In genomic region chr5:2887401-2888348, GRCh38 we compare ENCODE assay signal across 25 cellular contexts.
A peak's percentile ranks its signal among the peaks of the same experiment; 100 is the strongest.
DNase-seq lines count a peak whose midpoint lies in the region; TF ChIP-seq lines count a peak whose summit lies in the region.
"Had no signal": no experiment of that assay in that cellular context is flagged by ENCODE, and none has a peak within 500 bp of the region (broad histone marks: within the 10 kb centered on the region; RNA-seq: fewer than 3 reads in every experiment).

No MANE protein-coding gene starts in this region.

- no peak overlapping the region for H2BK120ac ChIP-seq in neuronal stem cell (ENCODE audit: low read depth, low read length)

- intact Hi-C loops in stomach (cut with DNase I; ENCODE audit: low total_unique reads): no loop called here
- intact Hi-C loops in esophagus squamous epithelium (cut with DNase I): no loop called here

- H3K9me3 ChIP-seq in neuronal stem cell (replicated peaks in 1 of 2; ENCODE audit: control insufficient read depth in 2 of 2, insufficient read depth in 1 of 2, low read depth in 1 of 2, low read length in 2 of 2) (peaks cover 0 to 9% of the 10 kb centered on the region in 2 donors), stomach (no peaks in the 10 kb centered on the region), esophagus squamous epithelium (no peaks in the 10 kb centered on the region)
- H3K9me3 ChIP-seq: Peyer's patch, tibial nerve had no signal

- no peak for TF ChIP-seq CTCF in coronary artery (IDR thresholded peaks at IDR 0.05)
- no peak for TF ChIP-seq CTCF in stomach (IDR thresholded peaks at IDR 0.05)
- no peak for TF ChIP-seq CTCF in esophagus squamous epithelium (IDR thresholded peaks at IDR 0.05)

- no peak overlapping the region for H3K4ac ChIP-seq in neuronal stem cell (ENCODE audit: low read length)

- no CpG with 5 or more reads among the region's 10 CpGs for WGBS in neuronal stem cell (ENCODE audit: extremely low coverage in 2 of 2, insufficient read length in 2 of 2, insufficient replicate concordance in 1 of 2), 2 donors
- 70 to 76% (median 74%) methylated on average over 9 to 10 of the region's 10 CpGs for WGBS in stomach, 5 donors
- WGBS in esophagus squamous epithelium, 2 donors: 58 to 72% methylated on average over 7 to 8 of the region's 10 CpGs

- no peak overlapping the region for H3K4me3 ChIP-seq in coronary artery
- no peak overlapping the region for H3K4me3 ChIP-seq in neuronal stem cell (ENCODE audit: low read length in 2 of 2)
- H3K4me3 ChIP-seq in stomach: no peak overlapping the region
- no peak overlapping the region for H3K4me3 ChIP-seq in esophagus squamous epithelium
- H3K4me3 ChIP-seq: BLaER1 treated with 17β-estradiol and CSF1 and Interleukin-3, amounts not matched to agents 10 nM and 100 nM; cardiac muscle cell; Peyer's patch; tibial nerve had no signal

- H3K36me3 ChIP-seq in neuronal stem cell (replicated peaks in 1 of 2; ENCODE audit: control insufficient read depth in 2 of 2, insufficient read depth in 2 of 2, low read length in 2 of 2) (no peaks in the 10 kb centered on the region), stomach (no peaks in the 10 kb centered on the region), esophagus squamous epithelium (no peaks in the 10 kb centered on the region)
- H3K36me3 ChIP-seq: BLaER1 treated with 17β-estradiol and CSF1 and Interleukin-3, amounts not matched to agents 10 nM and 100 nM; cardiac muscle cell; Peyer's patch; tibial nerve had no signal

- peaks cover 3% of the 10 kb centered on the region for H3K79me1 ChIP-seq in neuronal stem cell (ENCODE audit: low read depth, low read length)

- H2BK5ac ChIP-seq in neuronal stem cell (ENCODE audit: low read length): peak overlapping the region; percentile 30

- no peak overlapping the region for H3K23ac ChIP-seq in neuronal stem cell (ENCODE audit: low read depth, low read length, poor library complexity)

- H3K27me3 ChIP-seq in neuronal stem cell (ENCODE audit: control insufficient read depth in 3 of 3, insufficient read depth in 3 of 3, low read depth in 1 of 3, low read length in 3 of 3) (no peaks in the 10 kb centered on the region), stomach (no peaks in the 10 kb centered on the region), esophagus squamous epithelium (no peaks in the 10 kb centered on the region)
- H3K27me3 ChIP-seq: BLaER1 treated with 17β-estradiol and CSF1 and Interleukin-3, amounts not matched to agents 10 nM and 100 nM; cardiac muscle cell; Peyer's patch; tibial nerve had no signal

- H2BK12ac ChIP-seq in neuronal stem cell (ENCODE audit: low read length): no peak overlapping the region

- H2AFZ ChIP-seq in neuronal stem cell (ENCODE audit: low read length): no peak overlapping the region

- H3K4me2 ChIP-seq in neuronal stem cell (ENCODE audit: insufficient read depth, low read length, poor library complexity, severe bottlenecking): no peak overlapping the region
- H3K4me2 ChIP-seq: BLaER1 treated with 17β-estradiol and CSF1 and Interleukin-3, amounts not matched to agents 10 nM and 100 nM had no signal

- TF ChIP-seq POLR2A in stomach (IDR thresholded peaks at IDR 0.05): no peak
- no peak for TF ChIP-seq POLR2A in esophagus squamous epithelium (IDR thresholded peaks at IDR 0.05)

- peak overlapping the region; percentile 25 for H2AK5ac ChIP-seq in neuronal stem cell (ENCODE audit: low read depth, low read length)

- H4K8ac ChIP-seq in neuronal stem cell (ENCODE audit: low read depth, low read length): no peak overlapping the region

- no peaks in the 10 kb centered on the region for H3K4me1 ChIP-seq in neuronal stem cell (ENCODE audit: control insufficient read depth in 2 of 2, insufficient read depth in 1 of 2, low read depth in 1 of 2, low read length in 2 of 2)
- H3K4me1 ChIP-seq in stomach: no peaks in the 10 kb centered on the region
- no peaks in the 10 kb centered on the region for H3K4me1 ChIP-seq in esophagus squamous epithelium
- H3K4me1 ChIP-seq: Peyer's patch, tibial nerve had no signal

- no peak overlapping the region for H3K27ac ChIP-seq in coronary artery
- no peak overlapping the region for H3K27ac ChIP-seq in neuronal stem cell (replicated peaks; ENCODE audit: low read length)
- H3K27ac ChIP-seq in stomach: no peak overlapping the region
- no peak overlapping the region for H3K27ac ChIP-seq in esophagus squamous epithelium
- H3K27ac ChIP-seq: BLaER1 treated with 17β-estradiol and CSF1 and Interleukin-3, amounts not matched to agents 10 nM and 100 nM; cardiac muscle cell; Peyer's patch; tibial nerve had no signal

- H4K91ac ChIP-seq in neuronal stem cell (ENCODE audit: low read depth, low read length, poor library complexity): no peak overlapping the region

- no peak for TF ChIP-seq EP300 in stomach (IDR thresholded peaks at IDR 0.05)

- H3K18ac ChIP-seq in neuronal stem cell (ENCODE audit: low read length): no peak overlapping the region

- DNase-seq in NCI-H774 (lab: John Stamatoyannopoulos, UW): peak; percentile 59
- DNase-seq in coronary artery (ENCODE audit: low spot score): peak; percentile 54
- no peak for DNase-seq in neuronal stem cell (ENCODE audit: low spot score)
- DNase-seq in stomach: peak; percentile 18
- DNase-seq in activated naive CD4-positive, alpha-beta T cell treated with anti-CD3 and anti-CD28 coated beads, Interleukin-2, amount 50 U/mL, for 16 hours: no peak
- no peak for DNase-seq in glomerular visceral epithelial cell (ENCODE audit: extremely low spot score)
- DNase-seq in NCI-H1694 treated with DMSO at 0.1 percent for 48 hours (lab: John Stamatoyannopoulos, UW): no peak
- DNase-seq in esophagus squamous epithelium (lab: John Stamatoyannopoulos, UW): no peak
- DNase-seq: activated CD4-positive, alpha-beta memory T cell treated with anti-CD3 and anti-CD28 coated beads for 36 hours; activated CD4-positive, alpha-beta T cell treated with anti-CD3 and anti-CD28 coated beads for 1 hour; cortex of kidney; DMS153; effector memory CD8-positive, alpha-beta T cell; erythroblast; MV-4-11; NCI-H1436 treated with DMSO at 0.1 percent for 48 hours; NCI-H2107; NCI-H82; occipital lobe; Peyer's patch; SHP77 treated with DMSO at 0.1 percent for 48 hours; small intestine had no signal

- H3K14ac ChIP-seq in neuronal stem cell (ENCODE audit: low read length): peak overlapping the region; percentile 73

- peak overlapping the region; percentile 47 for H3K9ac ChIP-seq in neuronal stem cell (ENCODE audit: low read depth, low read length, poor library complexity)
- H3K9ac ChIP-seq: BLaER1 treated with 17β-estradiol and CSF1 and Interleukin-3, amounts not matched to agents 10 nM and 100 nM had no signal

- H2BK15ac ChIP-seq in neuronal stem cell (ENCODE audit: low read length): peak overlapping the region; percentile 25

Comparison
In these comparisons a context has a peak if more than half of its experiments do, and no peak if none do; other contexts are left out.
1. DNase-seq: peak in NCI-H774 (single experiment), coronary artery (single experiment) and stomach (single experiment); none in neuronal stem cell (single experiment), activated naive CD4-positive, alpha-beta T cell treated with anti-CD3 and anti-CD28 coated beads, Interleukin-2, amount 50 U/mL, for 16 hours (single experiment), glomerular visceral epithelial cell (single experiment), NCI-H1694 treated with DMSO at 0.1 percent for 48 hours (single experiment) and esophagus squamous epithelium (single experiment).